23 cellular contexts compared by ENCODE assay signal in the genomic region with DNA sequence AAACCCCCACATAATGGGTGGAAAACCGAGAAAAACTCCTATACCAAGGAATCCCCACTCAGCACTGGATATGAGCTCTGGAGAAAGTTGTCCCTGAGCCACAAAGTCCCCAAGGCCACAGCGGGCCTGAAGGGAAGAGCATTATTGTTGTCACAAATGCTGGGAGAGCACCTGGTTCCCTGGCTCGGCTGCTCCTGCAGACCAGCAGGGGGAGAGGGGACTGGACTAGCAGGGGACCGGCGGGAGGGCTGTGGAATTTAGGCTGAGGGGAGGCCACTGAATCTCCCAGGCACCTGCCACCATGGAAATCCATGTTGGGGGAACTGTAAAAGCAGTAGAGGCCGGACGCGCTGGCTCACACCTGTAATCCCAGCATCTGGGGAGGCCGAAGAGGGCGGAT. TPM values are rescaled to one million over a fixed set of nuclear protein-coding genes. Genes with fewer than 3 reads are reported as not detected.
DNase-seq lines count a peak whose midpoint lies in the region; ATAC-seq and TF ChIP-seq lines count a peak whose summit lies in the region.
"Had no signal": no experiment of that assay in that cellular context is flagged by ENCODE, and none has a peak within 500 bp of the region (broad histone marks: within the 10 kb centered on the region; RNA-seq: fewer than 3 reads in every experiment).

No MANE protein-coding gene starts in this region.

- no peak for TF ChIP-seq CTCF in C4-2B (conservative IDR thresholded peaks at IDR 0.05)
- TF ChIP-seq CTCF in brain microvascular endothelial cell (IDR thresholded peaks at IDR 0.05; ENCODE audit: low read depth, low read length, missing control alignments): peak; percentile 39
- peak; percentile 24 for TF ChIP-seq CTCF in neural progenitor cell (IDR thresholded peaks at IDR 0.05)

- ATAC-seq in GM19395 (IDR thresholded peaks at IDR 0.05; ENCODE audit: unreplicated experiment): no peak
- ATAC-seq in HG02571 (IDR thresholded peaks at IDR 0.05; ENCODE audit: unreplicated experiment): no peak
- ATAC-seq: heart left ventricle; naive thymus-derived CD8-positive, alpha-beta T cell; T-helper 17 cell had no signal

- peaks cover 6% of the 10 kb centered on the region for H3K4me1 Mint-ChIP-seq in neural progenitor cell

- no peaks in the 10 kb centered on the region for H3K27me3 Mint-ChIP-seq in neural progenitor cell (ENCODE audit: insufficient read depth, low read depth)
- H3K27me3 Mint-ChIP-seq: naive thymus-derived CD8-positive, alpha-beta T cell; T-helper 17 cell had no signal

- H3K36me3 Mint-ChIP-seq in neural progenitor cell: peaks cover under 1% of the 10 kb centered on the region

- no peak overlapping the region for H3K4me3 ChIP-seq in HUES6 (ENCODE audit: low read depth, low read length)
- no peak overlapping the region for H3K4me3 ChIP-seq in brain microvascular endothelial cell (ENCODE audit: low read depth, low read length)
- no peak overlapping the region for H3K4me3 ChIP-seq in neural progenitor cell
- H3K4me3 ChIP-seq: body of pancreas, heart left ventricle, SJSA1, suprapubic skin, uterus had no signal

- H3K79me2 ChIP-seq in neural progenitor cell (ENCODE audit: low read depth): no peaks in the 10 kb centered on the region

- H3K27ac Mint-ChIP-seq in neural progenitor cell: no peak overlapping the region
- H3K27ac Mint-ChIP-seq: activated T-helper 2 cell treated with anti-CD3 and anti-CD28 coated beads, Interferon-gamma antibody, Interleukin-2, Interleukin-4, amounts not matched to agents 10 μg/mL and 5 μg/mL and 100 μg/mL, durations not matched to agents 14 hours and 24 hours and 36 hours; naive thymus-derived CD8-positive, alpha-beta T cell; T-helper 17 cell had no signal

- H3K4me2 ChIP-seq in neural progenitor cell: no peak overlapping the region

- H3K9me3 ChIP-seq in HUES6 (ENCODE audit: control insufficient read depth, insufficient read depth, low read depth, low read length) (no peaks in the 10 kb centered on the region), neural progenitor cell (ENCODE audit: low read depth) (no peaks in the 10 kb centered on the region)
- H3K9me3 ChIP-seq: body of pancreas, heart left ventricle, SJSA1, suprapubic skin, uterus had no signal

- H3F3A ChIP-seq in neural progenitor cell (ENCODE audit: low read depth): no peaks in the 10 kb centered on the region

- H3K36me3 ChIP-seq in HUES6 (ENCODE audit: control insufficient read depth, insufficient read depth, low read length) (no peaks in the 10 kb centered on the region), brain microvascular endothelial cell (replicated peaks) (no peaks in the 10 kb centered on the region), neural progenitor cell (no peaks in the 10 kb centered on the region)
- H3K36me3 ChIP-seq: heart left ventricle, suprapubic skin, uterus had no signal

- no peaks in the 10 kb centered on the region for H3K27me3 ChIP-seq in HUES6 (ENCODE audit: control insufficient read depth, insufficient read depth, low read length)
- no peaks in the 10 kb centered on the region for H3K27me3 ChIP-seq in brain microvascular endothelial cell (replicated peaks)
- no peaks in the 10 kb centered on the region for H3K27me3 ChIP-seq in neural progenitor cell
- H3K27me3 ChIP-seq: body of pancreas, heart left ventricle, SJSA1, suprapubic skin, uterus had no signal

- H2AFZ ChIP-seq in neural progenitor cell (replicated peaks): no peak overlapping the region

- H3K27ac ChIP-seq in C4-2B (peak overlapping the region; percentile 54; the same call in 1 of the 2 replicates), HUES6 (ENCODE audit: low read depth, low read length) (no peak overlapping the region), brain microvascular endothelial cell (no peak overlapping the region), neural progenitor cell (no peak overlapping the region)
- H3K27ac ChIP-seq: heart left ventricle, uterus had no signal

- no peak overlapping the region for H3K4me3 Mint-ChIP-seq in neural progenitor cell
- H3K4me3 Mint-ChIP-seq: naive thymus-derived CD8-positive, alpha-beta T cell; T-helper 17 cell had no signal

- peak overlapping the region; percentile 12 for H3K9ac ChIP-seq in HUES6 (ENCODE audit: low read length)
- no peak overlapping the region for H3K9ac ChIP-seq in neural progenitor cell

- no peaks in the 10 kb centered on the region for H4K20me1 ChIP-seq in neural progenitor cell (ENCODE audit: low read depth)

- DNase-seq in brain microvascular endothelial cell: no peak
- DNase-seq in neural progenitor cell (ENCODE audit: low spot score): peak; percentile 35
- no peak for DNase-seq in foreskin melanocyte
- no peak for DNase-seq in NCI-H2029 (lab: John Stamatoyannopoulos, UW)
- DNase-seq: activated CD4-positive, alpha-beta T cell treated with anti-CD3 and anti-CD28 coated beads, Interleukin-2, amount 50 U/mL, for 1 hour; activated CD8-positive, alpha-beta memory T cell treated with anti-CD3 and anti-CD28 coated beads, Interleukin-2, amount 50 U/mL, for 4 hours; heart left ventricle; naive thymus-derived CD8-positive, alpha-beta T cell; NCI-H2081 treated with DMSO at 0.1 percent for 48 hours; T-helper 17 cell; uterus had no signal

- in situ Hi-C loops in brain microvascular endothelial cell (cut with HindIII; ENCODE audit: low pct_ligation_motif_present, low sequenced_read_pairs): no loop called here

- peaks cover 20% of the 10 kb centered on the region for H3K4me1 ChIP-seq in HUES6 (ENCODE audit: control insufficient read depth, insufficient read depth, low read length)
- H3K4me1 ChIP-seq in neural progenitor cell: no peaks in the 10 kb centered on the region
- H3K4me1 ChIP-seq: suprapubic skin, uterus had no signal

- no peaks in the 10 kb centered on the region for H3K9me3 Mint-ChIP-seq in neural progenitor cell
- H3K9me3 Mint-ChIP-seq: activated T-helper 2 cell treated with anti-CD3 and anti-CD28 coated beads, Interferon-gamma antibody, Interleukin-2, Interleukin-4, amounts not matched to agents 10 μg/mL and 5 μg/mL and 100 μg/mL, durations not matched to agents 14 hours and 24 hours and 36 hours; naive thymus-derived CD8-positive, alpha-beta T cell had no signal

RNA-seq across cellular contexts. Expression of a gene that starts 7.0 kb away (rescaled TPM):
- total RNA-seq in neural progenitor cell (ENCODE audit: low replicate concordance): 11.4 and 20.4 TPM in 2 replicates

RNA-seq across cellular contexts. Expression of a gene that starts 24.0 kb away (rescaled TPM):
- not detected in 2 replicates for total RNA-seq in neural progenitor cell (ENCODE audit: low replicate concordance)
- total RNA-seq: activated T-helper 2 cell treated with anti-CD3 and anti-CD28 coated beads, Interferon-gamma antibody, Interleukin-2, Interleukin-4, amounts not matched to agents 10 μg/mL and 5 μg/mL and 100 μg/mL, durations not matched to agents 14 hours and 24 hours and 36 hours; body of pancreas; heart left ventricle; HT1080; left lobe of liver; LHCN-M2; naive thymus-derived CD8-positive, alpha-beta T cell; osteoblast; SJSA1; suprapubic skin; T-helper 17 cell; uterus had no signal
